Comparison of ENCODE assay signal across 8 cellular contexts in the genomic region with DNA sequence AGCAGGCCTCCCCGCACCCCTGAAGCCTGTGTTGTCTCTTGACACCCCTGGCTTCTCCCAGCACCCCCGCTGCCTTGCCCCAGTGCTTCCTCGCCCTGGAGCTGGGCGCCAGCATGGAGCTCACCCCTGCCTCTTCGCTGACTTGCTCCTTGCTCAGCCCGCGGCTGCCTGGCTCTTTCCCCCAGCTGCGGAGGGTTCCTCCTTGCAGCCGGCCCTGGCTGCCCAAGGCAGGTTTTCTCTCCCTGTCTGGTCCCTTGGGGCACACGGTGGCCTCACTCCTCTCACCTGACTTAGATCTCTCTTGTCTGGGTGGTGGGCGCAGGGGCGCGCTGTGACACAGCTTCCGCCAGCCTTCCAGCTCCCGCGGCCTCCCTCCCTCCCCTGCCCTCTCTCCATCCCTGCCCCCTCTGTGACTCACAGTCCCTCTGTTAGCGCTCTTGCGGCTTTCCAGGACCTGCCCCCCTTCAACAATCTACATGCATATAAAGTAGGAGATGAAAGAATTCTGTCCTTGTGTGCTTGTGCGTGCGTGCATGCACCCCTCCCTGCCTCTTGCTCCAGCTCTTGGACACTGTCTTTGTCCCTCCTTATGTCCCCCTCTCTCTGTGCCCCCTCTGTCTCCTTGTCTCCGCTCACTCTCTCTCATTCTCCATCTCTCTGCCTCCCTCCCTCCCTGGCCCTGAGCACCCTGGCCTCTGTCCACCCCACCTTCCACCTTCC. TPM values are rescaled to one million over a fixed set of nuclear protein-coding genes. Genes with fewer than 3 reads are reported as not detected.
DNase-seq lines count a peak whose midpoint lies in the region; ATAC-seq and TF ChIP-seq lines count a peak whose summit lies in the region.

No MANE protein-coding gene starts in this region.

- no peak for TF ChIP-seq CTCF in adrenal gland (IDR thresholded peaks at IDR 0.05)
- TF ChIP-seq CTCF in kidney epithelial cell (IDR thresholded peaks at IDR 0.05; ENCODE audit: insufficient read depth, low read length, poor library complexity, severe bottlenecking) = no peak

- H3K27me3 ChIP-seq in adrenal gland (no peaks in the 10 kb centered on the region), kidney epithelial cell (ENCODE audit: control insufficient read depth, insufficient read depth, low read length) (no peaks in the 10 kb centered on the region)

- H3K4me3 ChIP-seq in adrenal gland (peak overlapping the region in 1 of 4 donors; percentile 42), kidney epithelial cell (ENCODE audit: low read depth, low read length) (peak overlapping the region; percentile 25)

- no peak for DNase-seq in T-helper 2 cell treated with Interferon-gamma antibody and Interleukin-4, amounts not matched to agents 5 μg/mL and 100 μg/mL, for 36 hours (ENCODE audit: low spot score)
- DNase-seq in T-helper 2 cell (no peak), NOMO-1 treated with dmso at 0.1 percent for 144 hours (lab: John Stamatoyannopoulos, UW; ENCODE audit: unreplicated experiment) (peak; percentile 45), adrenal gland (peak; percentile 54 to 78 (median 73)), kidney epithelial cell (ENCODE audit: low read depth) (peak; percentile 21)
- peak; percentile 13 for DNase-seq in stimulated activated CD8-positive, alpha-beta memory T cell treated with anti-CD3 and anti-CD28 coated beads, Interleukin-7, amount 100 ng/mL, for 24 hours (ENCODE audit: low read depth)

- peak overlapping the region; percentile 21 to 87 (median 75) for H3K27ac ChIP-seq in adrenal gland

- peaks cover 0 to 18% of the 10 kb centered on the region in 2 donors for H3K4me1 ChIP-seq in adrenal gland (replicated peaks in 1 of 2)

- H3K9me3 Mint-ChIP-seq in T-helper 2 cell treated with Interferon-gamma antibody and Interleukin-4, amounts not matched to agents 5 μg/mL and 100 μg/mL, for 36 hours = no peaks in the 10 kb centered on the region

- H3K4me1 Mint-ChIP-seq in T-helper 2 cell treated with Interferon-gamma antibody and Interleukin-4, amounts not matched to agents 5 μg/mL and 100 μg/mL, for 36 hours (ENCODE audit: low read depth) = peaks cover 5% of the 10 kb centered on the region

- no peaks in the 10 kb centered on the region for H3K9me3 ChIP-seq in adrenal gland (replicated peaks in 1 of 3)

- H3K27me3 Mint-ChIP-seq in T-helper 2 cell treated with Interferon-gamma antibody and Interleukin-4, amounts not matched to agents 5 μg/mL and 100 μg/mL, for 36 hours (ENCODE audit: low read depth) = no peaks in the 10 kb centered on the region

- intact Hi-C loops in adrenal gland (cut with DNase I) = loop anchor here in 1 of 2 donors (5.0 kb wide), 1 partner anchor 191 kb away; no protein-coding TSS in a partner anchor

- TF ChIP-seq POLR2A in adrenal gland (IDR thresholded peaks at IDR 0.05) = peak in 1 of 2 donors; percentile 39

- H3K36me3 Mint-ChIP-seq in T-helper 2 cell treated with Interferon-gamma antibody and Interleukin-4, amounts not matched to agents 5 μg/mL and 100 μg/mL, for 36 hours (ENCODE audit: low read depth) = no peaks in the 10 kb centered on the region

- no peak for ATAC-seq in HG02571 (IDR thresholded peaks at IDR 0.05; ENCODE audit: unreplicated experiment)
- ATAC-seq in GM21423 (IDR thresholded peaks at IDR 0.05; ENCODE audit: unreplicated experiment) = no peak

- H3K36me3 ChIP-seq in adrenal gland (replicated peaks in 1 of 2) = peaks cover 0 to 8% of the 10 kb centered on the region in 2 donors
- no peaks in the 10 kb centered on the region for H3K36me3 ChIP-seq in kidney epithelial cell (ENCODE audit: control insufficient read depth, insufficient read depth, low read length)

- H3K27ac Mint-ChIP-seq in T-helper 2 cell treated with Interferon-gamma antibody and Interleukin-4, amounts not matched to agents 5 μg/mL and 100 μg/mL, for 36 hours = peak overlapping the region; percentile 10

- no peak overlapping the region for H3K4me3 Mint-ChIP-seq in T-helper 2 cell treated with Interferon-gamma antibody and Interleukin-4, amounts not matched to agents 5 μg/mL and 100 μg/mL, for 36 hours

- 13 to 57% (median 33%) methylated on average over 17 to 21 of the region's 21 CpGs for WGBS in adrenal gland, 4 donors

RNA-seq across cellular contexts. Expression of gene PLXNB3, which starts 2.2 kb away (rescaled TPM):
- total RNA-seq in adrenal gland = 100 to 1,000 TPM in 1 of 8 donors, 10 to 100 TPM in 7; 31.2 to 103 (median 41.4) TPM
- polyA plus RNA-seq in adrenal gland = 100 to 1,000 TPM in 1 of 3 donors, 10 to 100 TPM in 2; 21.7 to 119 (median 87.3) TPM
- total RNA-seq in kidney epithelial cell = 3.6 and 9.1 TPM in 2 replicates

RNA-seq across cellular contexts. Expression of gene SRPK3, which starts 14.6 kb away (rescaled TPM):
- total RNA-seq in adrenal gland (1 to 10 TPM in 4 of 8 donors, under 1 TPM in 3, not detected in 1; 0.14 to 2.9 (median 1.2) TPM), kidney epithelial cell (0.08 and 0.27 TPM in 2 replicates)
- 10 to 100 TPM in 1 of 3 donors, 1 to 10 TPM in 1, under 1 TPM in 1; 0.31 to 20.5 (median 4.9) TPM for polyA plus RNA-seq in adrenal gland

RNA-seq across cellular contexts. Expression of gene IDH3G, which starts 27.9 kb away (rescaled TPM):
- total RNA-seq in adrenal gland (100 to 1,000 TPM in 2 of 8 donors, 10 to 100 TPM in 6; 75.8 to 144 (median 85.2) TPM), kidney epithelial cell (80.6 and 84.0 TPM in 2 replicates)
- 100 to 1,000 TPM in 2 of 3 donors, 10 to 100 TPM in 1; 73.9 to 112 (median 111) TPM for polyA plus RNA-seq in adrenal gland

RNA-seq across cellular contexts. Expression of gene SSR4, which starts 28.2 kb away (rescaled TPM):
- 100 to 1,000 TPM; 162 to 609 (median 339) TPM for total RNA-seq in adrenal gland
- 1,000 to 10,000 TPM in 1 of 3 donors, 100 to 1,000 TPM in 2; 195 to 1,349 (median 921) TPM for polyA plus RNA-seq in adrenal gland
- total RNA-seq in kidney epithelial cell = 300 and 319 TPM in 2 replicates

RNA-seq across cellular contexts. Expression of gene ABCD1, which starts 41.6 kb away (rescaled TPM):
- 10 to 100 TPM; 36.5 to 78.0 (median 53.4) TPM for total RNA-seq in adrenal gland
- 10 to 100 TPM; 29.7 to 58.6 (median 42.3) TPM for polyA plus RNA-seq in adrenal gland
- 14.2 and 15.3 TPM in 2 replicates for total RNA-seq in kidney epithelial cell

Comparison
In these comparisons a context has a peak if more than half of its experiments do, and no peak if none do; other contexts are left out.
1. DNase-seq: peak in NOMO-1 treated with dmso at 0.1 percent for 144 hours (single experiment), adrenal gland (7 of 7), kidney epithelial cell (single experiment) and stimulated activated CD8-positive, alpha-beta memory T cell treated with anti-CD3 and anti-CD28 coated beads, Interleukin-7, amount 100 ng/mL, for 24 hours (single experiment); none in T-helper 2 cell treated with Interferon-gamma antibody and Interleukin-4, amounts not matched to agents 5 μg/mL and 100 μg/mL, for 36 hours (single experiment) and T-helper 2 cell (0 of 5).